ENCODE assay signal across 1 cellular context in the genomic region with DNA sequence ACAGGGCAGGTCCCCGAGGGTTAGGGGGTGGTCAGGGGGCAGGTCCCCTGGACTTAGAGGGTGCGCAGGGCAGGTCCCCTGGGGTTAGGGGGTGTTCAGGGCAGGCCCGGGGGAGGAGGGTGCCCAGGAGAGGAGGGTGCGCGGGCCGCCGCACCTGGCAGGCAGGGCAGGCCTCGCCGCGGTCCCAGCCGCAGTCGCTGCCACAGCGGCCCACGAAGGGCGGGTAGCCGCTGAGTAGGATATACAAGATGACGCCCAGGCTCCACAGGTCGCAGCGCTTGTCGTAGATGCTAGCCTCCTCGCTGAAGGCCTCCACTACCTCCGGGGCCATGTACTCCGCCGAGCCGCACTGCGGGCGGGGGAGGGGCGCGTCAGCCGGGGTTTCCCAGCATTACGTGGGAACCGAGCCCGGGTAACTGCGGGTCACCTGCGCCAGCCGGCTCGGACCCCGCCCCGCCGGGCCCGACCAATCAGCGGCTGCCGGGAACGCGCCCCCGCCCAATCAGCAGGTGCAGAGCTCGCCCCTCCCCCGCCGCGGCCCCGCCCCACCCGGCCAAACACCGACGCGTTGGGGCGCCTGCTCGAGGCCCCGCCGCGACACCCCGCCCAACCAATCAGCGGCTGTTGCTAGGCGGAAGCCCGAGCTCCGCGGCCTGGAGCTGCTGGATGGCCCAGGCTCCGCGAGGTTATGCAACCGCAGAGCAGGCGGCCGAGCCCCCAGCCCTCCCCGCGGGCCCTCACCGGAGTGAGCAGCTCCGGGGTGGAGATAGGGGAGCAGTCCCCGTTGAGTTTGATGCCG.
TF ChIP-seq lines count a peak whose summit lies in the region.

No MANE protein-coding gene starts in this region.

TF ChIP-seq in K562, 482 proteins besides CTCF, POLR2A, EP300 and RAD21 (continued from another document and continues in another):
- no peak for TF ChIP-seq ZNF384 (IDR thresholded peaks at IDR 0.05; ENCODE audit: low read depth, low read length)
- TF ChIP-seq DACH1 (IDR thresholded peaks at IDR 0.05; ENCODE audit: partially characterized antibody), result no peak
- TF ChIP-seq KHSRP (IDR thresholded peaks at IDR 0.05), result no peak
- peak; percentile 77 for TF ChIP-seq CREM (IDR thresholded peaks at IDR 0.05; ENCODE audit: low read depth)
- TF ChIP-seq RBM22 (IDR thresholded peaks at IDR 0.05; ENCODE audit: low read depth, low read length, poor library complexity, severe bottlenecking), result no peak
- peak; percentile 6; the same call in 1 of the 2 replicates for TF ChIP-seq JUND (IDR thresholded peaks at IDR 0.05; ENCODE audit: borderline replicate concordance, low read depth, low read length)
- no peak; the same call in 2 of the 3 replicates for TF ChIP-seq JUND (tag; IDR thresholded peaks at IDR 0.05; ENCODE audit: borderline replicate concordance, low read depth, low read length)
- TF ChIP-seq ZNF780A (CRISPR knock-in tag; IDR thresholded peaks at IDR 0.05), result no peak
- TF ChIP-seq, protein P1, sequence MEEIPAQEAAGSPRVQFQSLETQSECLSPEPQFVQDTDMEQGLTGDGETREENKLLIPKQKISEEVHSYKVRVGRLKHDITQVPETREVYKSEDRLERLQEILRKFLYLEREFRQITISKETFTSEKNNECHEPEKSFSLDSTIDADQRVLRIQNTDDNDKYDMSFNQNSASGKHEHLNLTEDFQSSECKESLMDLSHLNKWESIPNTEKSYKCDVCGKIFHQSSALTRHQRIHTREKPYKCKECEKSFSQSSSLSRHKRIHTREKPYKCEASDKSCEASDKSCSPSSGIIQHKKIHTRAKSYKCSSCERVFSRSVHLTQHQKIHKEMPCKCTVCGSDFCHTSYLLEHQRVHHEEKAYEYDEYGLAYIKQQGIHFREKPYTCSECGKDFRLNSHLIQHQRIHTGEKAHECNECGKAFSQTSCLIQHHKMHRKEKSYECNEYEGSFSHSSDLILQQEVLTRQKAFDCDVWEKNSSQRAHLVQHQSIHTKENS (CRISPR knock-in tag; IDR thresholded peaks at IDR 0.05), result no peak
- no peak for TF ChIP-seq HDAC3 (IDR thresholded peaks at IDR 0.05; ENCODE audit: borderline replicate concordance, partially characterized antibody)
- TF ChIP-seq ZNF436 (CRISPR knock-in tag; IDR thresholded peaks at IDR 0.05), result no peak
- no peak; the same call in 1 of the 2 replicates for TF ChIP-seq PHF8 (IDR thresholded peaks at IDR 0.05; ENCODE audit: borderline replicate concordance, low read length)
- TF ChIP-seq, protein P2, sequence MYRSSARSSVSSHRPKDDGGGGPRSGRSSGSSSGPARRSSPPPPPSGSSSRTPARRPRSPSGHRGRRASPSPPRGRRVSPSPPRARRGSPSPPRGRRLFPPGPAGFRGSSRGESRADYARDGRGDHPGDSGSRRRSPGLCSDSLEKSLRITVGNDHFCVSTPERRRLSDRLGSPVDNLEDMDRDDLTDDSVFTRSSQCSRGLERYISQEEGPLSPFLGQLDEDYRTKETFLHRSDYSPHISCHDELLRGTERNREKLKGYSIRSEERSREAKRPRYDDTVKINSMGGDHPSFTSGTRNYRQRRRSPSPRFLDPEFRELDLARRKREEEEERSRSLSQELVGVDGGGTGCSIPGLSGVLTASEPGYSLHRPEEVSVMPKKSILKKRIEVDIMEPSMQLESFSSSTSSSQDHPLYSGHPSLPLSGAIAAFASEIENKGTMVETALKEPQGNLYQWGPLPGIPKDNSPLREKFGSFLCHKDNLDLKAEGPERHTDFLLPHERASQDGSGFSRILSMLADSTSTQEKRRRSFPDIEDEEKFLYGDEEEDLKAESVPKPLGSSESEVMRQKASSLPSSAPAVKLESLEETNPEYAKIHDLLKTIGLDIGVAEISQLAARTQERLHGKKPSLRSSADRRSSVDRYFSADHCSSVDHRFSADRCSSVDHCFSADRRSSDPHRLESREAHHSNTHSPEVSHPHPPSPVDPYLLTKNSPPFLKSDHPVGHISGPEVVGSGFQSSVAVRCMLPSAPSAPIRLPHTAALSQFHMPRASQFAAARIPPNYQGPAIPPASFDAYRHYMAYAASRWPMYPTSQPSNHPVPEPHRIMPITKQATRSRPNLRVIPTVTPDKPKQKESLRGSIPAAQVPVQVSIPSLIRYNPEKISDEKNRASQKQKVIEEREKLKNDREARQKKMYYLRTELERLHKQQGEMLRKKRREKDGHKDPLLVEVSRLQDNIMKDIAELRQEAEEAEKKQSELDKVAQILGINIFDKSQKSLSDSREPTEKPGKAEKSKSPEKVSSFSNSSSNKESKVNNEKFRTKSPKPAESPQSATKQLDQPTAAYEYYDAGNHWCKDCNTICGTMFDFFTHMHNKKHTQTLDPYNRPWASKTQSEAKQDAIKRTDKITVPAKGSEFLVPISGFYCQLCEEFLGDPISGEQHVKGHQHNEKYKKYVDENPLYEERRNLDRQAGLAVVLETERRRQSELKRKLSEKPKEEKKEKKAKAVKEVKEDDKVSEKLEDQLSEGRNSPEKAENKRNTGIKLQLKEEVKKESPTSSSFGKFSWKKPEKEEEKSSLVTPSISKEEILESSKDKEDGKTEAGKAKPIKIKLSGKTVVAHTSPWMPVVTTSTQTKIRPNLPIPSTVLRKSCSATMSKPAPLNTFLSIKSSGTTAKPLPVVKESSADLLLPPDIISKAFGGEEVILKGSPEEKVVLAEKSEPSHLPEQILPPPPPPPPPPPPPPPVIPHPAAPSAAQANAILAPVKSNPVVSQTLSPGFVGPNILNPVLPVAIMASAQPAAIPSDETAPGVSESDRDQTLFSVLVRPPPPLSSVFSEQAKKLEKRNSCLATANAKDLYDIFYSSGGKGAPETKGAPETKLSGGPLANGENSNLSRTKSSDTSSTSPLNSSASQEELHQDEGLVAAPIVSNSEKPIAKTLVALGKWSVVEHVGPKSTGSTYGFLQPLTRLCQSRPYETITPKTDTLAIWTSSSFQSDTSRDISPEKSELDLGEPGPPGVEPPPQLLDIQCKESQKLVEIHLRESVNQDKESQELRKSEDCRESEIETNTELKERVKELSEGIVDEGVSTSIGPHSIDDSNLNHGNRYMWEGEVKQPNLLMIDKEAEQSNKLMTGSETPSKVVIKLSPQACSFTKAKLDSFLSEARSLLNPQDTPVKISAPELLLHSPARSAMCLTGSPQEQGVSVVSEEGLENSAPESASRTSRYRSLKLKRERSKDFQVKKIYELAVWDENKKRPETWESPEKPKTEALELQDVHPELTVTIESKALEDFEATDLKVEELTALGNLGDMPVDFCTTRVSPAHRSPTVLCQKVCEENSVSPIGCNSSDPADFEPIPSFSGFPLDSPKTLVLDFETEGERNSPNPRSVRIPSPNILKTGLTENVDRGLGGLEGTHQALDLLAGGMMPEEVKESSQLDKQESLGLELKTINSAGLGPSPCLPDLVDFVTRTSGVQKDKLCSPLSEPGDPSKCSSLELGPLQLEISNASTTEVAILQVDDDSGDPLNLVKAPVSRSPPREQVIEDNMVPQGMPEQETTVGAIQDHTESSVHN (IDR thresholded peaks at IDR 0.05; ENCODE audit: borderline replicate concordance in 1 of 2, low read depth in 1 of 2), result no peak
- peak; percentile 14; the same call in 1 of the 2 replicates for TF ChIP-seq JUN (IDR thresholded peaks at IDR 0.05; ENCODE audit: borderline replicate concordance, low read depth, low read length)
- TF ChIP-seq JUN (CRISPR knock-in tag; IDR thresholded peaks at IDR 0.05; ENCODE audit: borderline replicate concordance), result no peak
- TF ChIP-seq ZNF57 (CRISPR knock-in tag; IDR thresholded peaks at IDR 0.05), result no peak
- TF ChIP-seq, protein P3, sequence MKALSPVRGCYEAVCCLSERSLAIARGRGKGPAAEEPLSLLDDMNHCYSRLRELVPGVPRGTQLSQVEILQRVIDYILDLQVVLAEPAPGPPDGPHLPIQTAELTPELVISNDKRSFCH (CRISPR knock-in tag; IDR thresholded peaks at IDR 0.05), result no peak
- TF ChIP-seq, protein P3 (tag; IDR thresholded peaks at IDR 0.05), result no peak
- no peak for TF ChIP-seq TCF7 (IDR thresholded peaks at IDR 0.05; ENCODE audit: borderline replicate concordance)
- TF ChIP-seq, protein P4, sequence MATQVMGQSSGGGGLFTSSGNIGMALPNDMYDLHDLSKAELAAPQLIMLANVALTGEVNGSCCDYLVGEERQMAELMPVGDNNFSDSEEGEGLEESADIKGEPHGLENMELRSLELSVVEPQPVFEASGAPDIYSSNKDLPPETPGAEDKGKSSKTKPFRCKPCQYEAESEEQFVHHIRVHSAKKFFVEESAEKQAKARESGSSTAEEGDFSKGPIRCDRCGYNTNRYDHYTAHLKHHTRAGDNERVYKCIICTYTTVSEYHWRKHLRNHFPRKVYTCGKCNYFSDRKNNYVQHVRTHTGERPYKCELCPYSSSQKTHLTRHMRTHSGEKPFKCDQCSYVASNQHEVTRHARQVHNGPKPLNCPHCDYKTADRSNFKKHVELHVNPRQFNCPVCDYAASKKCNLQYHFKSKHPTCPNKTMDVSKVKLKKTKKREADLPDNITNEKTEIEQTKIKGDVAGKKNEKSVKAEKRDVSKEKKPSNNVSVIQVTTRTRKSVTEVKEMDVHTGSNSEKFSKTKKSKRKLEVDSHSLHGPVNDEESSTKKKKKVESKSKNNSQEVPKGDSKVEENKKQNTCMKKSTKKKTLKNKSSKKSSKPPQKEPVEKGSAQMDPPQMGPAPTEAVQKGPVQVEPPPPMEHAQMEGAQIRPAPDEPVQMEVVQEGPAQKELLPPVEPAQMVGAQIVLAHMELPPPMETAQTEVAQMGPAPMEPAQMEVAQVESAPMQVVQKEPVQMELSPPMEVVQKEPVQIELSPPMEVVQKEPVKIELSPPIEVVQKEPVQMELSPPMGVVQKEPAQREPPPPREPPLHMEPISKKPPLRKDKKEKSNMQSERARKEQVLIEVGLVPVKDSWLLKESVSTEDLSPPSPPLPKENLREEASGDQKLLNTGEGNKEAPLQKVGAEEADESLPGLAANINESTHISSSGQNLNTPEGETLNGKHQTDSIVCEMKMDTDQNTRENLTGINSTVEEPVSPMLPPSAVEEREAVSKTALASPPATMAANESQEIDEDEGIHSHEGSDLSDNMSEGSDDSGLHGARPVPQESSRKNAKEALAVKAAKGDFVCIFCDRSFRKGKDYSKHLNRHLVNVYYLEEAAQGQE (CRISPR knock-in tag; IDR thresholded peaks at IDR 0.05; ENCODE audit: low read depth), result peak; percentile 27; the same call in 1 of the 2 replicates
- no peak; the same call in 1 of the 2 replicates for TF ChIP-seq CBFA2T2 (conservative IDR thresholded peaks at IDR 0.05)
- TF ChIP-seq DIDO1 (tag; IDR thresholded peaks at IDR 0.05; ENCODE audit: low read depth), result no peak
- no peak for TF ChIP-seq NEUROD1 (IDR thresholded peaks at IDR 0.05; ENCODE audit: borderline replicate concordance, low read depth, low read length, partially characterized antibody)
- TF ChIP-seq HNRNPL (IDR thresholded peaks at IDR 0.05; ENCODE audit: low read depth, low read length), result no peak
- no peak for TF ChIP-seq FOXJ3 (CRISPR knock-in tag; IDR thresholded peaks at IDR 0.05)
- TF ChIP-seq TFAM (CRISPR knock-in tag; conservative IDR thresholded peaks at IDR 0.05), result no peak
- TF ChIP-seq, protein P5, sequence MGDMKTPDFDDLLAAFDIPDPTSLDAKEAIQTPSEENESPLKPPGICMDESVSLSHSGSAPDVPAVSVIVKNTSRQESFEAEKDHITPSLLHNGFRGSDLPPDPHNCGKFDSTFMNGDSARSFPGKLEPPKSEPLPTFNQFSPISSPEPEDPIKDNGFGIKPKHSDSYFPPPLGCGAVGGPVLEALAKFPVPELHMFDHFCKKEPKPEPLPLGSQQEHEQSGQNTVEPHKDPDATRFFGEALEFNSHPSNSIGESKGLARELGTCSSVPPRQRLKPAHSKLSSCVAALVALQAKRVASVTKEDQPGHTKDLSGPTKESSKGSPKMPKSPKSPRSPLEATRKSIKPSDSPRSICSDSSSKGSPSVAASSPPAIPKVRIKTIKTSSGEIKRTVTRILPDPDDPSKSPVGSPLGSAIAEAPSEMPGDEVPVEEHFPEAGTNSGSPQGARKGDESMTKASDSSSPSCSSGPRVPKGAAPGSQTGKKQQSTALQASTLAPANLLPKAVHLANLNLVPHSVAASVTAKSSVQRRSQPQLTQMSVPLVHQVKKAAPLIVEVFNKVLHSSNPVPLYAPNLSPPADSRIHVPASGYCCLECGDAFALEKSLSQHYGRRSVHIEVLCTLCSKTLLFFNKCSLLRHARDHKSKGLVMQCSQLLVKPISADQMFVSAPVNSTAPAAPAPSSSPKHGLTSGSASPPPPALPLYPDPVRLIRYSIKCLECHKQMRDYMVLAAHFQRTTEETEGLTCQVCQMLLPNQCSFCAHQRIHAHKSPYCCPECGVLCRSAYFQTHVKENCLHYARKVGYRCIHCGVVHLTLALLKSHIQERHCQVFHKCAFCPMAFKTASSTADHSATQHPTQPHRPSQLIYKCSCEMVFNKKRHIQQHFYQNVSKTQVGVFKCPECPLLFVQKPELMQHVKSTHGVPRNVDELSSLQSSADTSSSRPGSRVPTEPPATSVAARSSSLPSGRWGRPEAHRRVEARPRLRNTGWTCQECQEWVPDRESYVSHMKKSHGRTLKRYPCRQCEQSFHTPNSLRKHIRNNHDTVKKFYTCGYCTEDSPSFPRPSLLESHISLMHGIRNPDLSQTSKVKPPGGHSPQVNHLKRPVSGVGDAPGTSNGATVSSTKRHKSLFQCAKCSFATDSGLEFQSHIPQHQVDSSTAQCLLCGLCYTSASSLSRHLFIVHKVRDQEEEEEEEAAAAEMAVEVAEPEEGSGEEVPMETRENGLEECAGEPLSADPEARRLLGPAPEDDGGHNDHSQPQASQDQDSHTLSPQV (IDR thresholded peaks at IDR 0.05), result 0 out of 2 replicates have a peak, but pooled peaks have one; percentile 57
- TF ChIP-seq, protein P6, sequence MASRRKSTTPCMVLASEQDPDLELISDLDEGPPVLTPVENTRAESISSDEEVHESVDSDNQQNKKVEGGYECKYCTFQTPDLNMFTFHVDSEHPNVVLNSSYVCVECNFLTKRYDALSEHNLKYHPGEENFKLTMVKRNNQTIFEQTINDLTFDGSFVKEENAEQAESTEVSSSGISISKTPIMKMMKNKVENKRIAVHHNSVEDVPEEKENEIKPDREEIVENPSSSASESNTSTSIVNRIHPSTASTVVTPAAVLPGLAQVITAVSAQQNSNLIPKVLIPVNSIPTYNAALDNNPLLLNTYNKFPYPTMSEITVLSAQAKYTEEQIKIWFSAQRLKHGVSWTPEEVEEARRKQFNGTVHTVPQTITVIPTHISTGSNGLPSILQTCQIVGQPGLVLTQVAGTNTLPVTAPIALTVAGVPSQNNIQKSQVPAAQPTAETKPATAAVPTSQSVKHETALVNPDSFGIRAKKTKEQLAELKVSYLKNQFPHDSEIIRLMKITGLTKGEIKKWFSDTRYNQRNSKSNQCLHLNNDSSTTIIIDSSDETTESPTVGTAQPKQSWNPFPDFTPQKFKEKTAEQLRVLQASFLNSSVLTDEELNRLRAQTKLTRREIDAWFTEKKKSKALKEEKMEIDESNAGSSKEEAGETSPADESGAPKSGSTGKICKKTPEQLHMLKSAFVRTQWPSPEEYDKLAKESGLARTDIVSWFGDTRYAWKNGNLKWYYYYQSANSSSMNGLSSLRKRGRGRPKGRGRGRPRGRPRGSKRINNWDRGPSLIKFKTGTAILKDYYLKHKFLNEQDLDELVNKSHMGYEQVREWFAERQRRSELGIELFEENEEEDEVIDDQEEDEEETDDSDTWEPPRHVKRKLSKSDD (conservative IDR thresholded peaks at IDR 0.05; ENCODE audit: low read length), result no peak
- no peak for TF ChIP-seq HDGF (IDR thresholded peaks at IDR 0.05)
- TF ChIP-seq RUNX1 (IDR thresholded peaks at IDR 0.05; ENCODE audit: low read depth), result peak; percentile 25; the same call in 1 of the 2 replicates
